ENCODE assay signal across 1 cellular context in genomic region chr20:62411479-62412193, GRCh38.
TF ChIP-seq lines count a peak whose summit lies in the region.

No MANE protein-coding gene starts in this region.

TF ChIP-seq in HepG2, 621 proteins besides CTCF, POLR2A, EP300 and RAD21 (continued from another document and continues in another):
- TF ChIP-seq ZNF609 (CRISPR knock-in tag; IDR thresholded peaks at IDR 0.05; ENCODE audit: borderline replicate concordance): no peak; the same call in 1 of the 2 replicates
- TF ChIP-seq PITX1 (CRISPR knock-in tag; IDR thresholded peaks at IDR 0.05): no peak; the same call in 1 of the 2 replicates
- TF ChIP-seq ZNF646 (CRISPR knock-in tag; IDR thresholded peaks at IDR 0.05): 0 out of 2 replicates have a peak, but pooled peaks have one; percentile 53
- peak; percentile 73; the same call in 1 of the 2 replicates for TF ChIP-seq ZNF354B (CRISPR knock-in tag; IDR thresholded peaks at IDR 0.05)
- no peak for TF ChIP-seq TCF7L2 (IDR thresholded peaks at IDR 0.05; ENCODE audit: low read depth, low read length)
- TF ChIP-seq, protein P1, sequence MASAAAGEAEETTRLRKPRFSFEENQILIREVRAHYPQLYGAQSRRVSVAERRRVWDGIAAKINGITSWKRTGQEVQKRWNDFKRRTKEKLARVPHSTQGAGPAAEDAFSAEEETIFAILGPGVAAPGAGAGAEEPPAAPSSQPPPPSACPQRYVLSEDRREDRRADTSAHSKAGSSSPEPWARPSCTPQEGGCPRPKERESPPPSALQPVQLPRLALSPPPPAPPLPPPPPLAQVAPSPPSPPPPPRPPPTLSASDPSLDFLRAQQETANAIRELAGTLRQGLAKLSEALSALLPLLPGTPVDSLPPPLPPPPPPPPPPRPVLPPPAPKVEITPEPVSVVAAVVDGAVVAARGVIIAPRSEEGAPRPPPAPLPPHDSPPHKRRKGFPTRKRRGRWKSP (CRISPR knock-in tag; IDR thresholded peaks at IDR 0.05): 0 out of 2 replicates have a peak, but pooled peaks have one; percentile 3
- no peak for TF ChIP-seq SETDB1 (CRISPR knock-in tag; IDR thresholded peaks at IDR 0.05; ENCODE audit: borderline replicate concordance)
- TF ChIP-seq MAFF (IDR thresholded peaks at IDR 0.05; ENCODE audit: low read depth, low read length): peak; percentile 33; the same call in 1 of the 2 replicates
- peak; percentile 75; the same call in 1 of the 2 replicates for TF ChIP-seq ZNF333 (CRISPR knock-in tag; IDR thresholded peaks at IDR 0.05; ENCODE audit: borderline replicate concordance)
- no peak for TF ChIP-seq NKX3-1 (CRISPR knock-in tag; IDR thresholded peaks at IDR 0.05)
- no peak for TF ChIP-seq ZC3H13 (CRISPR knock-in tag; IDR thresholded peaks at IDR 0.05)
- peak; percentile 82; the same call in 1 of the 2 replicates for TF ChIP-seq HDAC2 (CRISPR knock-in tag; IDR thresholded peaks at IDR 0.05)
- TF ChIP-seq, protein P2, sequence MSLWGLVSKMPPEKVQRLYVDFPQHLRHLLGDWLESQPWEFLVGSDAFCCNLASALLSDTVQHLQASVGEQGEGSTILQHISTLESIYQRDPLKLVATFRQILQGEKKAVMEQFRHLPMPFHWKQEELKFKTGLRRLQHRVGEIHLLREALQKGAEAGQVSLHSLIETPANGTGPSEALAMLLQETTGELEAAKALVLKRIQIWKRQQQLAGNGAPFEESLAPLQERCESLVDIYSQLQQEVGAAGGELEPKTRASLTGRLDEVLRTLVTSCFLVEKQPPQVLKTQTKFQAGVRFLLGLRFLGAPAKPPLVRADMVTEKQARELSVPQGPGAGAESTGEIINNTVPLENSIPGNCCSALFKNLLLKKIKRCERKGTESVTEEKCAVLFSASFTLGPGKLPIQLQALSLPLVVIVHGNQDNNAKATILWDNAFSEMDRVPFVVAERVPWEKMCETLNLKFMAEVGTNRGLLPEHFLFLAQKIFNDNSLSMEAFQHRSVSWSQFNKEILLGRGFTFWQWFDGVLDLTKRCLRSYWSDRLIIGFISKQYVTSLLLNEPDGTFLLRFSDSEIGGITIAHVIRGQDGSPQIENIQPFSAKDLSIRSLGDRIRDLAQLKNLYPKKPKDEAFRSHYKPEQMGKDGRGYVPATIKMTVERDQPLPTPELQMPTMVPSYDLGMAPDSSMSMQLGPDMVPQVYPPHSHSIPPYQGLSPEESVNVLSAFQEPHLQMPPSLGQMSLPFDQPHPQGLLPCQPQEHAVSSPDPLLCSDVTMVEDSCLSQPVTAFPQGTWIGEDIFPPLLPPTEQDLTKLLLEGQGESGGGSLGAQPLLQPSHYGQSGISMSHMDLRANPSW (CRISPR knock-in tag; IDR thresholded peaks at IDR 0.05; ENCODE audit: borderline replicate concordance): peak; percentile 42; the same call in 1 of the 2 replicates
- TF ChIP-seq WIZ (CRISPR knock-in tag; IDR thresholded peaks at IDR 0.05): peak; percentile 80; the same call in 1 of the 2 replicates
- TF ChIP-seq HNF4A (CRISPR knock-in tag; IDR thresholded peaks at IDR 0.05): peak; percentile 94
- TF ChIP-seq, protein P3, sequence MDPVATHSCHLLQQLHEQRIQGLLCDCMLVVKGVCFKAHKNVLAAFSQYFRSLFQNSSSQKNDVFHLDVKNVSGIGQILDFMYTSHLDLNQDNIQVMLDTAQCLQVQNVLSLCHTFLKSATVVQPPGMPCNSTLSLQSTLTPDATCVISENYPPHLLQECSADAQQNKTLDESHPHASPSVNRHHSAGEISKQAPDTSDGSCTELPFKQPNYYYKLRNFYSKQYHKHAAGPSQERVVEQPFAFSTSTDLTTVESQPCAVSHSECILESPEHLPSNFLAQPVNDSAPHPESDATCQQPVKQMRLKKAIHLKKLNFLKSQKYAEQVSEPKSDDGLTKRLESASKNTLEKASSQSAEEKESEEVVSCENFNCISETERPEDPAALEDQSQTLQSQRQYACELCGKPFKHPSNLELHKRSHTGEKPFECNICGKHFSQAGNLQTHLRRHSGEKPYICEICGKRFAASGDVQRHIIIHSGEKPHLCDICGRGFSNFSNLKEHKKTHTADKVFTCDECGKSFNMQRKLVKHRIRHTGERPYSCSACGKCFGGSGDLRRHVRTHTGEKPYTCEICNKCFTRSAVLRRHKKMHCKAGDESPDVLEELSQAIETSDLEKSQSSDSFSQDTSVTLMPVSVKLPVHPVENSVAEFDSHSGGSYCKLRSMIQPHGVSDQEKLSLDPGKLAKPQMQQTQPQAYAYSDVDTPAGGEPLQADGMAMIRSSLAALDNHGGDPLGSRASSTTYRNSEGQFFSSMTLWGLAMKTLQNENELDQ (CRISPR knock-in tag; IDR thresholded peaks at IDR 0.05; ENCODE audit: borderline replicate concordance): no peak
- TF ChIP-seq ZNF703 (CRISPR knock-in tag; IDR thresholded peaks at IDR 0.05; ENCODE audit: borderline replicate concordance): peak; percentile 96
- no peak for TF ChIP-seq HNRNPH1 (optimal IDR thresholded peaks at IDR 0.05; ENCODE audit: low read depth, low read length)
- TF ChIP-seq ATM (IDR thresholded peaks at IDR 0.05; ENCODE audit: borderline replicate concordance): no peak
- TF ChIP-seq ZMAT3 (CRISPR knock-in tag; conservative IDR thresholded peaks at IDR 0.05): peak; percentile 56; the same call in 1 of the 2 replicates
- TF ChIP-seq, protein P4, sequence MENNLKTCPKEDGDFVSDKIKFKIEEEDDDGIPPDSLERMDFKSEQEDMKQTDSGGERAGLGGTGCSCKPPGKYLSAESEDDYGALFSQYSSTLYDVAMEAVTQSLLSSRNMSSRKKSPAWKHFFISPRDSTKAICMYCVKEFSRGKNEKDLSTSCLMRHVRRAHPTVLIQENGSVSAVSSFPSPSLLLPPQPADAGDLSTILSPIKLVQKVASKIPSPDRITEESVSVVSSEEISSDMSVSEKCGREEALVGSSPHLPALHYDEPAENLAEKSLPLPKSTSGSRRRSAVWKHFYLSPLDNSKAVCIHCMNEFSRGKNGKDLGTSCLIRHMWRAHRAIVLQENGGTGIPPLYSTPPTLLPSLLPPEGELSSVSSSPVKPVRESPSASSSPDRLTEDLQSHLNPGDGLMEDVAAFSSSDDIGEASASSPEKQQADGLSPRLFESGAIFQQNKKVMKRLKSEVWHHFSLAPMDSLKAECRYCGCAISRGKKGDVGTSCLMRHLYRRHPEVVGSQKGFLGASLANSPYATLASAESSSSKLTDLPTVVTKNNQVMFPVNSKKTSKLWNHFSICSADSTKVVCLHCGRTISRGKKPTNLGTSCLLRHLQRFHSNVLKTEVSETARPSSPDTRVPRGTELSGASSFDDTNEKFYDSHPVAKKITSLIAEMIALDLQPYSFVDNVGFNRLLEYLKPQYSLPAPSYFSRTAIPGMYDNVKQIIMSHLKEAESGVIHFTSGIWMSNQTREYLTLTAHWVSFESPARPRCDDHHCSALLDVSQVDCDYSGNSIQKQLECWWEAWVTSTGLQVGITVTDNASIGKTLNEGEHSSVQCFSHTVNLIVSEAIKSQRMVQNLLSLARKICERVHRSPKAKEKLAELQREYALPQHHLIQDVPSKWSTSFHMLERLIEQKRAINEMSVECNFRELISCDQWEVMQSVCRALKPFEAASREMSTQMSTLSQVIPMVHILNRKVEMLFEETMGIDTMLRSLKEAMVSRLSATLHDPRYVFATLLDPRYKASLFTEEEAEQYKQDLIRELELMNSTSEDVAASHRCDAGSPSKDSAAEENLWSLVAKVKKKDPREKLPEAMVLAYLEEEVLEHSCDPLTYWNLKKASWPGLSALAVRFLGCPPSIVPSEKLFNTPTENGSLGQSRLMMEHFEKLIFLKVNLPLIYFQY (CRISPR knock-in tag; IDR thresholded peaks at IDR 0.05; ENCODE audit: borderline replicate concordance): 0 out of 2 replicates have a peak, but pooled peaks have one; percentile 56
- TF ChIP-seq, protein P5, sequence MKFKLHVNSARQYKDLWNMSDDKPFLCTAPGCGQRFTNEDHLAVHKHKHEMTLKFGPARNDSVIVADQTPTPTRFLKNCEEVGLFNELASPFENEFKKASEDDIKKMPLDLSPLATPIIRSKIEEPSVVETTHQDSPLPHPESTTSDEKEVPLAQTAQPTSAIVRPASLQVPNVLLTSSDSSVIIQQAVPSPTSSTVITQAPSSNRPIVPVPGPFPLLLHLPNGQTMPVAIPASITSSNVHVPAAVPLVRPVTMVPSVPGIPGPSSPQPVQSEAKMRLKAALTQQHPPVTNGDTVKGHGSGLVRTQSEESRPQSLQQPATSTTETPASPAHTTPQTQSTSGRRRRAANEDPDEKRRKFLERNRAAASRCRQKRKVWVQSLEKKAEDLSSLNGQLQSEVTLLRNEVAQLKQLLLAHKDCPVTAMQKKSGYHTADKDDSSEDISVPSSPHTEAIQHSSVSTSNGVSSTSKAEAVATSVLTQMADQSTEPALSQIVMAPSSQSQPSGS (CRISPR knock-in tag; IDR thresholded peaks at IDR 0.05): 0 out of 2 replicates have a peak, but pooled peaks have one; percentile 58
- TF ChIP-seq U2AF1 (optimal IDR thresholded peaks at IDR 0.05; ENCODE audit: low read depth, low read length): peak; percentile 67
- TF ChIP-seq ZNF740 (CRISPR knock-in tag; IDR thresholded peaks at IDR 0.05): peak; percentile 56
- 0 out of 2 replicates have a peak, but pooled peaks have one; percentile 62 for TF ChIP-seq ZNF367 (CRISPR knock-in tag; IDR thresholded peaks at IDR 0.05; ENCODE audit: borderline replicate concordance)
